In genomic region chr2:158505448-158505934, GRCh38 we compare ENCODE assay signal across 1 cellular context.
TF ChIP-seq lines count a peak whose summit lies in the region.

No MANE protein-coding gene starts in this region.

TF ChIP-seq in K562, 482 proteins besides CTCF, POLR2A, EP300 and RAD21 (continued from another document):
- TF ChIP-seq POLR2H (tag; IDR thresholded peaks at IDR 0.05; ENCODE audit: low read depth) = no peak
- TF ChIP-seq SREBF1 (IDR thresholded peaks at IDR 0.05; ENCODE audit: borderline replicate concordance, low read depth, low read length) = no peak
- no peak for TF ChIP-seq ZNF124 (CRISPR knock-in tag; IDR thresholded peaks at IDR 0.05)
- TF ChIP-seq NFXL1 (CRISPR knock-in tag; IDR thresholded peaks at IDR 0.05) = no peak
- no peak for TF ChIP-seq ARID4B (CRISPR knock-in tag; IDR thresholded peaks at IDR 0.05)
- TF ChIP-seq BACH1 (tag; IDR thresholded peaks at IDR 0.05) = peak; percentile 91
- TF ChIP-seq ARHGAP35 (IDR thresholded peaks at IDR 0.05; ENCODE audit: partially characterized antibody) = peak; percentile 54
- peak; percentile 56 to 60 for TF ChIP-seq TRIM24 (IDR thresholded peaks at IDR 0.05)
- TF ChIP-seq NBN (IDR thresholded peaks at IDR 0.05; ENCODE audit: low read depth) = peak; percentile 45; the same call in 1 of the 2 replicates
- no peak for TF ChIP-seq KLF6 (CRISPR knock-in tag; IDR thresholded peaks at IDR 0.05; ENCODE audit: borderline replicate concordance)
- no peak for TF ChIP-seq TCFL5 (CRISPR knock-in tag; conservative IDR thresholded peaks at IDR 0.05)
- TF ChIP-seq MED1 (CRISPR knock-in tag; IDR thresholded peaks at IDR 0.05; ENCODE audit: borderline replicate concordance) = no peak
- TF ChIP-seq CBX3 (IDR thresholded peaks at IDR 0.05; ENCODE audit: borderline replicate concordance in 1 of 2, low read length in 2 of 2) = peak in 1 of 2 experiments; percentile 14; a peak in 1 of 3 replicates
- TF ChIP-seq ZNF717 (CRISPR knock-in tag; IDR thresholded peaks at IDR 0.05) = no peak
- no peak for TF ChIP-seq KLF13 (tag; IDR thresholded peaks at IDR 0.05; ENCODE audit: borderline replicate concordance, low read depth)
- TF ChIP-seq ESRRB (CRISPR knock-in tag; IDR thresholded peaks at IDR 0.05; ENCODE audit: borderline replicate concordance) = no peak
- TF ChIP-seq ZNF143 (CRISPR knock-in tag; IDR thresholded peaks at IDR 0.05) = no peak
- no peak for TF ChIP-seq TBL1XR1 (IDR thresholded peaks at IDR 0.05; ENCODE audit: low read length in 2 of 2)
- TF ChIP-seq MTA1 (IDR thresholded peaks at IDR 0.05; ENCODE audit: borderline replicate concordance) = peak; percentile 76
- no peak for TF ChIP-seq PBX2 (CRISPR knock-in tag; IDR thresholded peaks at IDR 0.05; ENCODE audit: low read depth)
- peak; percentile 44 for TF ChIP-seq PBX2 (tag; conservative IDR thresholded peaks at IDR 0.05; ENCODE audit: low read depth)
- peak; percentile 96 for TF ChIP-seq DPF2 (IDR thresholded peaks at IDR 0.05)
- TF ChIP-seq TEAD1 (CRISPR knock-in tag; IDR thresholded peaks at IDR 0.05) = no peak
- peak; percentile 98 for TF ChIP-seq ZNF316 (IDR thresholded peaks at IDR 0.05)
- peak in 1 of 2 experiments; percentile 22; a peak in 1 of 4 replicates for TF ChIP-seq RCOR1 (IDR thresholded peaks at IDR 0.05; ENCODE audit: borderline replicate concordance in 1 of 2, low read depth in 2 of 2, low read length in 2 of 2)
- TF ChIP-seq GTF2F1 (IDR thresholded peaks at IDR 0.05; ENCODE audit: low read depth, low read length) = no peak
- TF ChIP-seq LEF1 (IDR thresholded peaks at IDR 0.05) = peak; percentile 44; the same call in 1 of the 2 replicates
- TF ChIP-seq CBFA2T3 (IDR thresholded peaks at IDR 0.05) = peak; percentile 90
- TF ChIP-seq DACH1 (IDR thresholded peaks at IDR 0.05; ENCODE audit: partially characterized antibody) = peak; percentile 97
- TF ChIP-seq PTRF (tag; IDR thresholded peaks at IDR 0.05) = no peak
- peak; percentile 57; the same call in 1 of the 2 replicates for TF ChIP-seq BCOR (IDR thresholded peaks at IDR 0.05)
- no peak for TF ChIP-seq HDAC8 (tag; IDR thresholded peaks at IDR 0.05)
- peak; percentile 37; the same call in 1 of the 2 replicates for TF ChIP-seq CTBP1 (IDR thresholded peaks at IDR 0.05; ENCODE audit: borderline replicate concordance)
- TF ChIP-seq ZBTB40 (IDR thresholded peaks at IDR 0.05) = peak; percentile 31; the same call in 1 of the 2 replicates
- TF ChIP-seq ZBTB40 (CRISPR knock-in tag; IDR thresholded peaks at IDR 0.05) = no peak
- no peak for TF ChIP-seq U2AF2 (optimal IDR thresholded peaks at IDR 0.05; ENCODE audit: low read depth, low read length)
